ENCODE assay signal across 1 cellular context in the genomic region with DNA sequence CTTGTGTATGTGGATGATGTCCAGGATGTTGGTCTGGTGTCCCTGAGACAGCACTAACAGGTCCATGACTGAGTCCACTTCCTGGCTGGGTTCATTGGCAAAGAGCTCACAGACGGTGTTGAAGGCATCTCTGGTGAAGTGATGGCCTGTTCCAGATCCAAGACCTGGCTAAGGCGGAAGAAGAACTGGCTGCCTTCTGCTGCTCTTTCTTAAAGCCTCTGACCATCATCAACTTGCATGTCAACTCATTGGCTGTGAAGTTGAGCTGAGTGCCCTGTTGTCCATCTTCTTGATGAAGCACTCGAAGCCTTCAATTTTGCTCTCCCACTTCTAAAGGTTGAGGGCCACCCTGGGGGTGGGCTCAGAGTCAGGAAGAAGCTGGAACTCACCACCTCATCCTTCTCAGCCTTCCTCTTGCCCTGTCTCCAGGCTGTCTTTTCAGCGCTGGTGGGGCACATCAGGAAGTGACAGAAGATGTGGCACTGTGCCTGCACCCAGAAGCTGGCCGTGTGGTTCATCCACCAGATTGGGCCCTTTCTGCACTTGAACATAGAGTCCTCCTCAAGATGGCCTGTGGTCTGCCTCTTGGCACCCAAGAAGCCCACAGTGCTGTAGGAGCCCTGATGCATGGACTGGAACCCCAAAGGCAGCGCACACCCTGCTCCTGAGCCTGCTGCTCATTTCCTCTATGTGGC. TPM values are rescaled to one million over a fixed set of nuclear protein-coding genes. Genes with fewer than 3 reads are reported as not detected.
"Had no signal": no experiment of that assay in that cellular context is flagged by ENCODE, and none has a peak within 500 bp of the region (broad histone marks: within the 10 kb centered on the region; RNA-seq: fewer than 3 reads in every experiment).

No MANE protein-coding gene starts in this region.

RNA-seq across cellular contexts. Expression of a gene that starts 53.3 kb away (rescaled TPM):
- total RNA-seq: G401 had no signal
